In the genomic region with DNA sequence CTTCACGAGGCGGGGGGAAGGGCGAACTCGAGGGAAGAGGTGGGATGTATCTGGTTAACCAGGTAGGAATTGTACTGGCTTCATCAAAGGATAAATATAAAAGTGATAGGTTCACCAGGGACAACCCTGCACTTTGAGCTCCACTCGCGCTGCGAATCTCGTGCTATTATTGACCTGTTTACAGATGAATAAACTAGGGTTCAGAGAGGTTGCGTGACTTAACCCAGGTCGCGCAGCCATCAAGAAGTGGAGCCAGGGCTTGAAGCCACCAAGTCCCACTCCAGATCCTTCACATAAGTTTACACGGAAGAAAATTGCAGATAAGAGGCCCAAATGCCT, we compare ENCODE assay signal across 8 cellular contexts. TPM values are rescaled to one million over a fixed set of nuclear protein-coding genes. Genes with fewer than 3 reads are reported as not detected.
A peak's percentile ranks its signal among the peaks of the same experiment; 100 is the strongest.
DNase-seq lines count a peak whose midpoint lies in the region; ATAC-seq and TF ChIP-seq lines count a peak whose summit lies in the region.

No MANE protein-coding gene starts in this region.

- peak overlapping the region; percentile 28 for H3K9ac ChIP-seq in mammary epithelial cell (ENCODE audit: insufficient read depth, low read length)

- H3K27ac Mint-ChIP-seq in natural killer cell treated with Interleukin-12 subunit alpha and Interleukin-12 subunit beta and Interleukin-15 and Interleukin-18, amount 100 ng/mL, for 72 hours: peak overlapping the region in 1 of 2 donors; percentile 70
- H3K27ac Mint-ChIP-seq in natural killer cell (no peak overlapping the region), mesothelial cell of epicardium (peak overlapping the region; percentile 96)

- peaks cover 6 to 11% of the 10 kb centered on the region in 2 donors for H3K4me1 Mint-ChIP-seq in natural killer cell treated with Interleukin-12 subunit alpha and Interleukin-12 subunit beta and Interleukin-15 and Interleukin-18, amount 100 ng/mL, for 72 hours (ENCODE audit: low read depth in 2 of 2)
- H3K4me1 Mint-ChIP-seq in natural killer cell (no peaks in the 10 kb centered on the region), mesothelial cell of epicardium (peaks cover 63% of the 10 kb centered on the region)

- no peak for ATAC-seq in natural killer cell treated with Interleukin-12 subunit alpha and Interleukin-12 subunit beta and Interleukin-15 and Interleukin-18, amount 100 ng/mL, for 72 hours
- ATAC-seq in natural killer cell (no peak), GM18868 (IDR thresholded peaks at IDR 0.05; ENCODE audit: unreplicated experiment) (no peak), HG02981 (IDR thresholded peaks at IDR 0.05; ENCODE audit: unreplicated experiment) (no peak)

- dilution Hi-C loops in mammary epithelial cell (cut with HindIII; ENCODE audit: low sequenced_read_pairs): loop anchor here (5.0 kb wide), 2 partner anchors 55 to 90 kb away; no protein-coding TSS in a partner anchor

- BruUV-seq in mammary epithelial cell (replicated peaks; lab: Mats Ljungman, UMichigan): TSS peak; percentile 84

- in situ Hi-C loops in mammary epithelial cell (cut with MboI; ENCODE audit: low sequenced_read_pairs in 2 of 2): no loop called here

- H3K4me2 ChIP-seq in mammary epithelial cell (ENCODE audit: insufficient read depth, low read depth, low read length): peak overlapping the region; percentile 94

- H3K4me3 ChIP-seq in mammary epithelial cell (replicated peaks in 1 of 3; ENCODE audit: insufficient read depth in 1 of 3, low read depth in 2 of 3, low read length in 3 of 3): peak overlapping the region; percentile 40 to 54 (median 41)
- peak overlapping the region; percentile 65 to 77 for H3K4me3 ChIP-seq in uterus

- no peaks in the 10 kb centered on the region for H3K9me3 Mint-ChIP-seq in natural killer cell treated with Interleukin-12 subunit alpha and Interleukin-12 subunit beta and Interleukin-15 and Interleukin-18, amount 100 ng/mL, for 72 hours
- H3K9me3 Mint-ChIP-seq in natural killer cell (no peaks in the 10 kb centered on the region), mesothelial cell of epicardium (no peaks in the 10 kb centered on the region)

- no peaks in the 10 kb centered on the region for H4K20me1 ChIP-seq in mammary epithelial cell (ENCODE audit: insufficient read depth, low read length)

- no peak for TF ChIP-seq CTCF in natural killer cell (IDR thresholded peaks at IDR 0.05)
- TF ChIP-seq CTCF in mammary epithelial cell (conservative IDR thresholded peaks at IDR 0.05 in 1 of 2, IDR thresholded peaks at IDR 0.05 in 1 of 2; ENCODE audit: extremely low read depth in 1 of 2, insufficient read depth in 1 of 2, low read depth in 1 of 2, low read length in 2 of 2): no peak
- TF ChIP-seq CTCF in mesothelial cell of epicardium (IDR thresholded peaks at IDR 0.05; ENCODE audit: unreplicated experiment): no peak
- no peak for TF ChIP-seq CTCF in uterus (IDR thresholded peaks at IDR 0.05)

- H2AFZ ChIP-seq in mammary epithelial cell (ENCODE audit: low read depth, low read length): peak overlapping the region; percentile 88

- WGBS in mammary epithelial cell (ENCODE audit: low coverage, missing lambda C conversion rate): 68% methylated on average over 8 of the region's 12 CpGs

- peaks cover 44 to 56% of the 10 kb centered on the region in 2 donors for H3K27me3 Mint-ChIP-seq in natural killer cell treated with Interleukin-12 subunit alpha and Interleukin-12 subunit beta and Interleukin-15 and Interleukin-18, amount 100 ng/mL, for 72 hours
- H3K27me3 Mint-ChIP-seq in natural killer cell (ENCODE audit: low read depth in 2 of 2) (peaks cover 42 to 44% of the 10 kb centered on the region in 2 donors), mesothelial cell of epicardium (ENCODE audit: low read depth) (peaks cover 45% of the 10 kb centered on the region)

- H3K27ac ChIP-seq in mammary epithelial cell (ENCODE audit: insufficient read depth, low read depth, low read length) (peak overlapping the region; percentile 72), uterus (peak overlapping the region; percentile 93 to 97)

- CTCF ChIA-PET in mammary epithelial cell (lab: Charles Lee; ENCODE audit: low non-redundant PET): interaction anchor here (0.8 kb wide), 1 partner anchor 100 kb away, joined by 6 read pairs; no protein-coding TSS in a partner anchor

- intact Hi-C loops in natural killer cell (cut with micrococcal nuclease): no loop called here
- intact Hi-C loops in mammary epithelial cell (cut with micrococcal nuclease): loop anchor here (5.0 to 10.0 kb wide), 2 partner anchors 183 to 430 kb away; no protein-coding TSS in a partner anchor
- intact Hi-C loops in uterus (cut with DNase I; ENCODE audit: low total_unique reads): no loop called here

- H3K36me3 Mint-ChIP-seq in natural killer cell treated with Interleukin-12 subunit alpha and Interleukin-12 subunit beta and Interleukin-15 and Interleukin-18, amount 100 ng/mL, for 72 hours: peaks cover 4% of the 10 kb centered on the region
- H3K36me3 Mint-ChIP-seq in natural killer cell (no peaks in the 10 kb centered on the region), mesothelial cell of epicardium (no peaks in the 10 kb centered on the region)

- H3K9me3 ChIP-seq in mammary epithelial cell (replicated peaks; ENCODE audit: insufficient read depth, low read length): no peaks in the 10 kb centered on the region
- H3K9me3 ChIP-seq in uterus: no peaks in the 10 kb centered on the region

- H3K4me1 ChIP-seq in mammary epithelial cell (ENCODE audit: insufficient read depth, low read length) (peaks cover 30% of the 10 kb centered on the region), uterus (no peaks in the 10 kb centered on the region)

- H3K79me2 ChIP-seq in mammary epithelial cell (ENCODE audit: insufficient read depth, low read length): no peaks in the 10 kb centered on the region

- DNase-seq in natural killer cell treated with Interleukin-12 subunit alpha and Interleukin-12 subunit beta and Interleukin-15 and Interleukin-18, amount 100 ng/mL, for 72 hours (ENCODE audit: low spot score): no peak
- no peak for DNase-seq in natural killer cell
- no peak for DNase-seq in mammary epithelial cell
- DNase-seq in mesothelial cell of epicardium (ENCODE audit: low spot score in 2 of 2, unreplicated experiment in 2 of 2): no peak
- no peak for DNase-seq in uterus
- DNase-seq in NCI-H226: no peak

- no peaks in the 10 kb centered on the region for H3K27me3 ChIP-seq in mammary epithelial cell (ENCODE audit: insufficient read depth, low read length)
- no peaks in the 10 kb centered on the region for H3K27me3 ChIP-seq in uterus

- H3K36me3 ChIP-seq in mammary epithelial cell (ENCODE audit: insufficient read depth, low read length) (no peaks in the 10 kb centered on the region), uterus (no peaks in the 10 kb centered on the region)

- peak overlapping the region; percentile 58 for H3K4me3 Mint-ChIP-seq in natural killer cell treated with Interleukin-12 subunit alpha and Interleukin-12 subunit beta and Interleukin-15 and Interleukin-18, amount 100 ng/mL, for 72 hours
- H3K4me3 Mint-ChIP-seq in natural killer cell (no peak overlapping the region), mesothelial cell of epicardium (peak overlapping the region; percentile 61)

- TF ChIP-seq POLR2A in uterus (IDR thresholded peaks at IDR 0.05): no peak

RNA-seq across cellular contexts. Expression of gene CYP1B1, which starts 1.4 kb away (rescaled TPM):
- 10 to 100 TPM; 90.3 to 95.7 TPM for total RNA-seq in natural killer cell treated with Interleukin-12 subunit alpha and Interleukin-12 subunit beta and Interleukin-15 and Interleukin-18, amount 100 ng/mL, for 72 hours
- total RNA-seq in natural killer cell (1 to 10 TPM in 2 of 3 donors, not detected in 1; 1.4 to 5.0 TPM), mammary epithelial cell (100 to 1,000 TPM in 1 of 2 donors, 10 to 100 TPM in 1; 13.8 to 317 TPM), mesothelial cell of epicardium (50.4 to 55.6 TPM (median 54.5 TPM) in 3 replicates), uterus (100 to 1,000 TPM in 1 of 4 donors, 10 to 100 TPM in 3; 42.8 to 118 (median 54.5) TPM)
- 4.1 TPM for polyA plus RNA-seq in mammary epithelial cell
- polyA minus RNA-seq in mammary epithelial cell: 7.2 TPM
